8 cellular contexts compared by ENCODE assay signal in the genomic region with DNA sequence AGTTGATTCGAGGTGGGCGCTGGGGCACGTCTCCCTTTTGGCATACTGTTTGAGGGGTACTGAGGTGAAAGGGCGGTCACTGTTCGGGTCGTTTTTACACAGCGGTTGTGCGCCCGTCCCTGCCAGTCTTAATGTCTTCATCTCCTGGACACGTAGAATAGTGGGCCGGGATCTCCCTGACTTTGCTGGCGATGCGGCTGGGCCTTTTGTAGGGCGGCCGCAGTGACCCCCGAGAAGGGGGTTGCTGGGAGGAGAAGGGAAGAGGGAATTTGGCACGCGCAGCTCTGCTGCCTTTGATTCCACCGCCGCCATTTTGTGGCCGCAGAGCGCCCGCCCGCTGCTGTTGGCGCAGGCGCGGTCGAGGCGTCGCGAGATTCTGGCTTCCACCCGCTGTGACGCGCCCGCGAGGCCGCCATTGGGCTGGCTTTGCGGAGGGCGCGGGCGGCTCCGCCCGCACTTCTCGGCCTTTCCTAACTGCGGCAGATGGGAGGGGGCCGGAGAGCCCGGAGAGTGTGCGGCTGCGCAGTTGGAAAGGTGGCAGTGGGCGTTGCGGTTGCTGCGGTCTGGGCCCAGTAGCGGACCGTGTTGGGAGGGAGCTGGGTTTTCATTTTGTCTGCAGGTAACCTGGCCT. TPM values are rescaled to one million over a fixed set of nuclear protein-coding genes. Genes with fewer than 3 reads are reported as not detected.
DNase-seq lines count a peak whose midpoint lies in the region; ATAC-seq and TF ChIP-seq lines count a peak whose summit lies in the region.

No MANE protein-coding gene starts in this region.

- H3K4me1 ChIP-seq in HAP-1, result peaks cover 3% of the 10 kb centered on the region

- no peaks in the 10 kb centered on the region for H3K9me3 ChIP-seq in HAP-1
- no peaks in the 10 kb centered on the region for H3K9me3 ChIP-seq in MG63

- H3K27ac Mint-ChIP-seq in neural crest cell (ENCODE audit: unreplicated experiment), result peak overlapping the region; percentile 100
- peak overlapping the region; percentile 100 for H3K27ac Mint-ChIP-seq in stimulated activated naive CD8-positive, alpha-beta T cell treated with anti-CD3 and anti-CD28 coated beads, Interleukin-15, amount 100 ng/mL, for 72 hours

- peaks cover 5% of the 10 kb centered on the region for H3K9me3 Mint-ChIP-seq in neural crest cell
- H3K9me3 Mint-ChIP-seq in stimulated activated naive CD8-positive, alpha-beta T cell treated with anti-CD3 and anti-CD28 coated beads, Interleukin-15, amount 100 ng/mL, for 72 hours, result peaks cover 11 to 14% of the 10 kb centered on the region in 2 donors

- DNase-seq in EL (peak; percentile 90), HAP-1 (ENCODE audit: low spot score in 2 of 2) (peak; percentile 82 to 92), MG63 (peak; percentile 84), SHP77 treated with DMSO at 0.1 percent for 48 hours (lab: John Stamatoyannopoulos, UW) (peak; percentile 69), activated gamma-delta T cell treated with Interleukin-2 at 50 U/mL for 16 hours (peak; percentile 85), foreskin fibroblast (peak; percentile 88 to 96), neural crest cell (ENCODE audit: low read depth, low spot score) (peak; percentile 87)
- DNase-seq in stimulated activated naive CD8-positive, alpha-beta T cell treated with anti-CD3 and anti-CD28 coated beads, Interleukin-15, amount 100 ng/mL, for 72 hours, result peak; percentile 94 to 96

- H3K27me3 ChIP-seq in HAP-1 (ENCODE audit: low read depth) (no peaks in the 10 kb centered on the region), MG63 (no peaks in the 10 kb centered on the region)

- H3K4me3 ChIP-seq in HAP-1, result peak overlapping the region; percentile 99
- H3K4me3 ChIP-seq in MG63, result peak overlapping the region; percentile 99
- H3K4me3 ChIP-seq in foreskin fibroblast (ENCODE audit: low read depth in 1 of 2, low read length in 2 of 2), result peak overlapping the region; percentile 74 to 97

- TF ChIP-seq CTCF in foreskin fibroblast (IDR thresholded peaks at IDR 0.05; ENCODE audit: low read depth, low read length) (no peak), neural crest cell (conservative IDR thresholded peaks at IDR 0.05) (no peak)

- peaks cover 53% of the 10 kb centered on the region for H3K36me3 ChIP-seq in HAP-1 (replicated peaks)
- H3K36me3 ChIP-seq in MG63, result peaks cover 53% of the 10 kb centered on the region

- peak; percentile 82 for ATAC-seq in stimulated activated naive CD8-positive, alpha-beta T cell treated with anti-CD3 and anti-CD28 coated beads, Interleukin-15, amount 100 ng/mL, for 72 hours

- in situ Hi-C loops in HAP-1 (cut with MboI; ENCODE audit: low sequenced_read_pairs), result no loop called here

- peaks cover 12% of the 10 kb centered on the region for H3K27me3 Mint-ChIP-seq in neural crest cell (ENCODE audit: low read depth)
- no peaks in the 10 kb centered on the region for H3K27me3 Mint-ChIP-seq in stimulated activated naive CD8-positive, alpha-beta T cell treated with anti-CD3 and anti-CD28 coated beads, Interleukin-15, amount 100 ng/mL, for 72 hours

- peaks cover 46% of the 10 kb centered on the region for H3K36me3 Mint-ChIP-seq in neural crest cell (ENCODE audit: low read depth)

- peak overlapping the region; percentile 99 for H3K4me3 Mint-ChIP-seq in neural crest cell
- H3K4me3 Mint-ChIP-seq in stimulated activated naive CD8-positive, alpha-beta T cell treated with anti-CD3 and anti-CD28 coated beads, Interleukin-15, amount 100 ng/mL, for 72 hours, result peak overlapping the region; percentile 93 to 100

- H3K4me1 Mint-ChIP-seq in neural crest cell, result peaks cover 51% of the 10 kb centered on the region
- H3K4me1 Mint-ChIP-seq in stimulated activated naive CD8-positive, alpha-beta T cell treated with anti-CD3 and anti-CD28 coated beads, Interleukin-15, amount 100 ng/mL, for 72 hours, result peaks cover 80% of the 10 kb centered on the region

RNA-seq across cellular contexts. Expression of a gene that starts 0.5 kb away (rescaled TPM):
- total RNA-seq in MG63 (2014; rRNA removed; shearing (Covaris generic); ENCODE audit: low replicate concordance), result 40.4 and 159 TPM in 2 replicates
- total RNA-seq in neural crest cell, result 356 and 377 TPM in 2 replicates

RNA-seq across cellular contexts. Expression of a gene that starts 29.6 kb away (rescaled TPM):
- not detected in 2 replicates for total RNA-seq in MG63 (2014; rRNA removed; shearing (Covaris generic); ENCODE audit: low replicate concordance)
- not detected in 2 replicates for total RNA-seq in neural crest cell

Comparison
In these comparisons a context has a peak if more than half of its experiments do, and no peak if none do; other contexts are left out.
1. Peak in every context shown above with its lines: DNase-seq, ATAC-seq and H3K4me3 ChIP-seq.